23 cellular contexts compared by ENCODE assay signal in the genomic region with DNA sequence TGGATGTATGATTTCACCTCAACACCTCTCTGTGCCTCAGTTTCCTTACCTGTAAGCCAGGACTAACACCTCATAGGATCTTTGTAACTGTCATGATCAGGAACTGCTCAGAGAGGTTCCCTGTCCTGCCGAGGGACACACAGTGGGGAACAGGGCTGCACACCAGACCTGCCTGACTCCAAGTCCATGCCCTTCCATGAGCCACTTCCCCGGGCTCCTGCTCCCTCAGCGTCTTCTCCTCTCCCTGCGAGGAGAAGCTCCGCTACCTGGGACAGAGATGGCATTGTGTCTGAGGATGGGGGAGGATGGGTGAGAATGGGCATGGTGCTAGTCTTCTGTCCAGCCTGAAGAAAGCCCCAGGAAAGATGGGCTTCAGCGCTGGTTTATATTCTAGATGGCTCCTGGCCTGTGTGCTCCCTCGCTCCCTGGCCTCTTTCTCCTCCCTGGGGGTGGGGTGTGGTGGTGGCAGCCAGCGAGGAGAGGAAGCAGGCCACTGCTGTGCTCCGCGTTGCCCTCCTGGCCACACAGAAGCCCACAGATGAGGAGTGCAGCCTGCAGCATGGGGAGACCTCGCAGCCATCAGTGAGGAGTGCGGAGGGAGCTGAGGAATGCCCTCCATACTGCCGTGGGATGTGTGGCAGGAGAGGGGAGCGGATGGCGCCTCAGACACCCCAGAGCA.
A peak's percentile ranks its signal among the peaks of the same experiment; 100 is the strongest.
DNase-seq lines count a peak whose midpoint lies in the region; ATAC-seq, FAIRE-seq and TF ChIP-seq lines count a peak whose summit lies in the region.
"Had no signal": no experiment of that assay in that cellular context is flagged by ENCODE, and none has a peak within 500 bp of the region (broad histone marks: within the 10 kb centered on the region; RNA-seq: fewer than 3 reads in every experiment).

No MANE protein-coding gene starts in this region.

- POLR2A ChIA-PET in HepG2 (lab: Yijun Ruan, JAX), result no interaction called here
- POLR2A ChIA-PET in naive thymus-derived CD4-positive, alpha-beta T cell (lab: Charles Lee), result interaction anchor here (0.7 to 26.0 kb wide), 2 partner anchors 8 to 15 kb away, joined by 3 to 623 read pairs; no protein-coding TSS in a partner anchor

- H3K4me3 Mint-ChIP-seq in chondrocyte (ENCODE audit: unreplicated experiment), result no peak overlapping the region
- H3K4me3 Mint-ChIP-seq in naive thymus-derived CD4-positive, alpha-beta T cell, result peak overlapping the region in 1 of 10 donors; percentile 49
- H3K4me3 Mint-ChIP-seq: activated CD8-positive, alpha-beta memory T cell treated with anti-CD3 and anti-CD28 coated beads, Interleukin-2, amount 10 ng/mL, durations not matched to agents 7 days and 5 days; stimulated activated effector memory CD8-positive, alpha-beta T cell treated with anti-CD3 and anti-CD28 coated beads, Interleukin-12 subunit alpha, Interleukin-12 subunit beta, amount 100 ng/mL, for 72 hours; T-cell had no signal

- TF ChIP-seq CTCF in HepG2 (CRISPR knock-in tag; IDR thresholded peaks at IDR 0.05), result no peak
- no peak for TF ChIP-seq CTCF in right lobe of liver (IDR thresholded peaks at IDR 0.05)
- TF ChIP-seq CTCF in chondrocyte (IDR thresholded peaks at IDR 0.05), result no peak
- no peak for TF ChIP-seq CTCF in upper lobe of right lung (IDR thresholded peaks at IDR 0.05)
- TF ChIP-seq CTCF in brain microvascular endothelial cell (IDR thresholded peaks at IDR 0.05; ENCODE audit: low read depth, low read length, missing control alignments), result no peak

- no peaks in the 10 kb centered on the region for H3K79me2 ChIP-seq in HepG2 (ENCODE audit: insufficient read depth, low read length)

- no peak for FAIRE-seq in HepG2 (lab: Jason Lieb, UNC)
- FAIRE-seq: GM12892, TTC549 had no signal

- no peak overlapping the region for H3K4me2 ChIP-seq in HepG2 (ENCODE audit: low read depth, low read length)
- H3K4me2 ChIP-seq: KMS-11 had no signal

- no peak overlapping the region for H3K9ac ChIP-seq in HepG2 (ENCODE audit: insufficient read depth, low read depth, low read length)
- H3K9ac ChIP-seq: KMS-11 had no signal

- no peak for TF ChIP-seq EP300 in HepG2 (IDR thresholded peaks at IDR 0.05; ENCODE audit: low read depth in 2 of 2, low read length in 2 of 2)
- no peak for TF ChIP-seq EP300 in HepG2 (CRISPR knock-in tag; IDR thresholded peaks at IDR 0.05; ENCODE audit: borderline replicate concordance)

- peaks cover 16% of the 10 kb centered on the region for H3K4me1 Mint-ChIP-seq in chondrocyte (ENCODE audit: low read depth)
- peaks cover 27 to 78% (median 68%) of the 10 kb centered on the region in 7 donors for H3K4me1 Mint-ChIP-seq in naive thymus-derived CD4-positive, alpha-beta T cell

- TF ChIP-seq RAD21 in HepG2 (CRISPR knock-in tag; IDR thresholded peaks at IDR 0.05), result no peak

- H3K27ac ChIP-seq in HepG2 (ENCODE audit: extremely low read length, insufficient read depth, low read length), result no peak overlapping the region
- no peak overlapping the region for H3K27ac ChIP-seq in right lobe of liver
- H3K27ac ChIP-seq in naive thymus-derived CD4-positive, alpha-beta T cell (ENCODE audit: low read depth, low read length), result no peak overlapping the region
- peak overlapping the region; percentile 42 for H3K27ac ChIP-seq in upper lobe of right lung
- H3K27ac ChIP-seq in brain microvascular endothelial cell, result no peak overlapping the region
- H3K27ac ChIP-seq: KMS-11 had no signal

- H3K4me3 ChIP-seq in HepG2 (replicated peaks in 1 of 3; ENCODE audit: insufficient read depth in 1 of 3, low read depth in 2 of 3, low read length in 3 of 3) (no peak overlapping the region), right lobe of liver (no peak overlapping the region), upper lobe of right lung (no peak overlapping the region), brain microvascular endothelial cell (ENCODE audit: low read depth, low read length) (no peak overlapping the region)
- H3K4me3 ChIP-seq in naive thymus-derived CD4-positive, alpha-beta T cell (ENCODE audit: low read length), result no peak overlapping the region
- H3K4me3 ChIP-seq: esophagus muscularis mucosa, gastroesophageal sphincter had no signal

- TF ChIP-seq POLR2A in HepG2 (IDR thresholded peaks at IDR 0.05; ENCODE audit: insufficient read depth in 1 of 2, low read depth in 2 of 2, low read length in 2 of 2), result no peak
- no peak for TF ChIP-seq POLR2A in right lobe of liver (IDR thresholded peaks at IDR 0.05)

- intact Hi-C loops in HepG2 (cut with micrococcal nuclease; ENCODE audit: unreplicated experiment), result no loop called here
- intact Hi-C loops in right lobe of liver (cut with DNase I), result loop anchor here in 1 of 2 donors (5.0 kb wide), 1 partner anchor 134 kb away; no protein-coding TSS in a partner anchor
- intact Hi-C loops in naive thymus-derived CD4-positive, alpha-beta T cell (cut with micrococcal nuclease), result loop anchor here in 1 of 2 donors (10.0 kb wide), 1 partner anchor 663 kb away; no protein-coding TSS in a partner anchor
- intact Hi-C loops in upper lobe of right lung (cut with DNase I), result no loop called here

- CTCF ChIA-PET in HepG2 (lab: Yijun Ruan, JAX; ENCODE audit: low intra/inter-chr PET ratio, low total read pairs), result no interaction called here
- CTCF ChIA-PET in naive thymus-derived CD4-positive, alpha-beta T cell (lab: Charles Lee), result interaction anchor here (1.2 to 8.8 kb wide), 3 partner anchors 22 to 136 kb away, joined by 3 to 169 read pairs (median 3); no protein-coding TSS in a partner anchor

- peaks cover 17% of the 10 kb centered on the region for H3K36me3 Mint-ChIP-seq in chondrocyte (ENCODE audit: low read depth)
- peaks cover 15 to 44% (median 26%) of the 10 kb centered on the region in 5 donors for H3K36me3 Mint-ChIP-seq in naive thymus-derived CD4-positive, alpha-beta T cell
- H3K36me3 Mint-ChIP-seq: activated CD8-positive, alpha-beta memory T cell treated with anti-CD3 and anti-CD28 coated beads, Interleukin-2, amount 10 ng/mL, durations not matched to agents 7 days and 5 days had no signal

- H3K9me3 Mint-ChIP-seq in chondrocyte (ENCODE audit: low read depth), result no peaks in the 10 kb centered on the region
- no peaks in the 10 kb centered on the region for H3K9me3 Mint-ChIP-seq in naive thymus-derived CD4-positive, alpha-beta T cell
- H3K9me3 Mint-ChIP-seq: stimulated activated effector memory CD8-positive, alpha-beta T cell treated with anti-CD3 and anti-CD28 coated beads, Interleukin-12 subunit alpha, Interleukin-12 subunit beta, amount 100 ng/mL, for 72 hours; T-cell had no signal

- peaks cover 26% of the 10 kb centered on the region for H3K4me1 ChIP-seq in HepG2 (ENCODE audit: insufficient read depth, low read length)
- H3K4me1 ChIP-seq in right lobe of liver, result peaks cover 0 to 32% (median under 1%) of the 10 kb centered on the region in 4 donors
- H3K4me1 ChIP-seq in naive thymus-derived CD4-positive, alpha-beta T cell (ENCODE audit: control insufficient read depth in 2 of 2, insufficient read depth in 2 of 2, low read length in 2 of 2), result peaks cover 19 to 61% of the 10 kb centered on the region in 2 donors
- H3K4me1 ChIP-seq in upper lobe of right lung, result peaks cover 17% of the 10 kb centered on the region

- H3K27me3 ChIP-seq in HepG2 (ENCODE audit: control insufficient read depth in 1 of 2, insufficient read depth in 2 of 2, low read length in 2 of 2) (no peaks in the 10 kb centered on the region), right lobe of liver (no peaks in the 10 kb centered on the region), upper lobe of right lung (no peaks in the 10 kb centered on the region), brain microvascular endothelial cell (replicated peaks) (no peaks in the 10 kb centered on the region)
- H3K27me3 ChIP-seq in naive thymus-derived CD4-positive, alpha-beta T cell (ENCODE audit: control insufficient read depth in 2 of 2, insufficient read depth in 2 of 2, low read length in 2 of 2), result no peaks in the 10 kb centered on the region
- H3K27me3 ChIP-seq: esophagus muscularis mucosa, gastroesophageal sphincter had no signal

- H3K27ac Mint-ChIP-seq in chondrocyte (ENCODE audit: unreplicated experiment), result no peak overlapping the region
- H3K27ac Mint-ChIP-seq in naive thymus-derived CD4-positive, alpha-beta T cell, result peak overlapping the region in 7 of 9 donors; percentile 16 to 98 (median 69)
- H3K27ac Mint-ChIP-seq: activated CD8-positive, alpha-beta memory T cell treated with anti-CD3 and anti-CD28 coated beads, Interleukin-2, amount 10 ng/mL, durations not matched to agents 7 days and 5 days; stimulated activated effector memory CD8-positive, alpha-beta T cell treated with anti-CD3 and anti-CD28 coated beads, Interleukin-12 subunit alpha, Interleukin-12 subunit beta, amount 100 ng/mL, for 72 hours had no signal

- in situ Hi-C loops in HepG2 (cut with HindIII; ENCODE audit: extremely low pct_ligation_motif_present, low pct_unique_long_range_greater_than_20kb), result loop anchor here (5.0 to 25.0 kb wide), 2 partner anchors 134 to 244 kb away; partner anchors contain the start of gene DNMT3B
- in situ Hi-C loops in brain microvascular endothelial cell (cut with HindIII; ENCODE audit: low pct_ligation_motif_present, low sequenced_read_pairs), result no loop called here

- peaks cover 9 to 10% of the 10 kb centered on the region in 2 experiments; a peak in 3 of 5 replicates for H3K36me3 ChIP-seq in HepG2 (replicated peaks in 1 of 2; ENCODE audit: control insufficient read depth in 1 of 2, insufficient read depth in 2 of 2, low read length in 2 of 2)
- H3K36me3 ChIP-seq in right lobe of liver, result no peaks in the 10 kb centered on the region
- peaks cover 0 to 63% (median 15%) of the 10 kb centered on the region in 3 experiments for H3K36me3 ChIP-seq in naive thymus-derived CD4-positive, alpha-beta T cell (ENCODE audit: control insufficient read depth in 2 of 3, insufficient read depth in 3 of 3, low read length in 3 of 3)
- H3K36me3 ChIP-seq in upper lobe of right lung, result no peaks in the 10 kb centered on the region
- H3K36me3 ChIP-seq in brain microvascular endothelial cell (replicated peaks), result peaks cover 2% of the 10 kb centered on the region

- BruUV-seq in HepG2 (replicated peaks; lab: Mats Ljungman, UMichigan), result no TSS peak

- ATAC-seq in HepG2 (no peak), right lobe of liver (no peak), upper lobe of right lung (no peak), HG03378 (IDR thresholded peaks at IDR 0.05; ENCODE audit: unreplicated experiment) (no peak)
- no peak for ATAC-seq in naive thymus-derived CD4-positive, alpha-beta T cell
- ATAC-seq: activated CD8-positive, alpha-beta memory T cell treated with anti-CD3 and anti-CD28 coated beads, Interleukin-2, amount 10 ng/mL, durations not matched to agents 7 days and 5 days; gastroesophageal sphincter; sciatic nerve; stimulated activated effector memory CD8-positive, alpha-beta T cell treated with anti-CD3 and anti-CD28 coated beads, Interleukin-12 subunit alpha, Interleukin-12 subunit beta, amount 100 ng/mL, for 72 hours; T-cell had no signal

- 87% methylated on average over 15 of the region's 15 CpGs for WGBS in HepG2 (ENCODE audit: low lambda C conversion rate)
- 61% methylated on average over 4 of the region's 15 CpGs for WGBS in right lobe of liver (ENCODE audit: insufficient coverage, low coverage, low lambda C conversion rate, missing lambda C conversion rate)

- DNase-seq in HepG2 (ENCODE audit: low spot score) (no peak), right lobe of liver (no peak), chondrocyte (ENCODE audit: low spot score) (peak; percentile 61), upper lobe of right lung (no peak), brain microvascular endothelial cell (no peak)
- no peak for DNase-seq in naive thymus-derived CD4-positive, alpha-beta T cell
- DNase-seq: activated CD4-positive, alpha-beta T cell treated with anti-CD3 and anti-CD28 coated beads for 4 hours; activated CD8-positive, alpha-beta memory T cell treated with anti-CD3 and anti-CD28 coated beads, Interleukin-2, amount 10 ng/mL, durations not matched to agents 7 days and 5 days; DMS79; GOT3; NCI-H1694 treated with DMSO at 0.1 percent for 48 hours; NCI-H748 treated with DMSO at 0.1 percent for 48 hours; occipital lobe; SHP77; T-cell had no signal

- H3K27me3 Mint-ChIP-seq in chondrocyte (ENCODE audit: low read depth), result no peaks in the 10 kb centered on the region
- H3K27me3 Mint-ChIP-seq in naive thymus-derived CD4-positive, alpha-beta T cell, result no peaks in the 10 kb centered on the region
- H3K27me3 Mint-ChIP-seq: activated CD8-positive, alpha-beta memory T cell treated with anti-CD3 and anti-CD28 coated beads, Interleukin-2, amount 10 ng/mL, durations not matched to agents 7 days and 5 days; T-cell had no signal

- H4K20me1 ChIP-seq in HepG2 (ENCODE audit: insufficient read depth, low read length), result no peaks in the 10 kb centered on the region

- no peak overlapping the region for H2AFZ ChIP-seq in HepG2 (ENCODE audit: low read length)

- H3K9me3 ChIP-seq in HepG2 (ENCODE audit: low read length) (no peaks in the 10 kb centered on the region), right lobe of liver (no peaks in the 10 kb centered on the region), upper lobe of right lung (no peaks in the 10 kb centered on the region)
- H3K9me3 ChIP-seq in naive thymus-derived CD4-positive, alpha-beta T cell (ENCODE audit: control insufficient read depth in 2 of 3, low read length in 3 of 3), result no peaks in the 10 kb centered on the region
- H3K9me3 ChIP-seq: esophagus muscularis mucosa, gastroesophageal sphincter had no signal
